Comparison of ENCODE assay signal across 11 cellular contexts in genomic region chr11:63535734-63536133, GRCh38. TPM values are rescaled to one million over a fixed set of nuclear protein-coding genes. Genes with fewer than 3 reads are reported as not detected.
DNase-seq lines count a peak whose midpoint lies in the region; ATAC-seq and TF ChIP-seq lines count a peak whose summit lies in the region.
"Had no signal": no experiment of that assay in that cellular context is flagged by ENCODE, and none has a peak within 500 bp of the region (broad histone marks: within the 10 kb centered on the region; RNA-seq: fewer than 3 reads in every experiment).

No MANE protein-coding gene starts in this region.

- intact Hi-C loops in activated T-helper 1 cell treated with anti-CD3 and anti-CD28 coated beads, Interleukin-12 subunit alpha, Interleukin-12 subunit beta, Interleukin-2, Interleukin-4 antibody, amounts not matched to agents 30 ng/mL and 10 ng/mL and 1 ng/mL, durations not matched to agents 14 hours and 24 hours and 36 hours (cut with micrococcal nuclease), result loop anchor here (1.0 to 5.0 kb wide), 4 partner anchors 18 to 136 kb away; partner anchors contain the start of gene ATL3

- H3K4me3 Mint-ChIP-seq in activated T-helper 1 cell treated with anti-CD3 and anti-CD28 coated beads, Interleukin-12 subunit alpha, Interleukin-12 subunit beta, Interleukin-2, Interleukin-4 antibody, amounts not matched to agents 30 ng/mL and 10 ng/mL and 1 ng/mL, durations not matched to agents 14 hours and 24 hours and 36 hours, result peak overlapping the region; percentile 86
- peak overlapping the region; percentile 88 for H3K4me3 Mint-ChIP-seq in memory B cell

- TF ChIP-seq CTCF in WERI-Rb-1 (IDR thresholded peaks at IDR 0.05; ENCODE audit: low read depth, low read length), result no peak

- peaks cover 77% of the 10 kb centered on the region for H3K4me1 Mint-ChIP-seq in activated T-helper 1 cell treated with anti-CD3 and anti-CD28 coated beads, Interleukin-12 subunit alpha, Interleukin-12 subunit beta, Interleukin-2, Interleukin-4 antibody, amounts not matched to agents 30 ng/mL and 10 ng/mL and 1 ng/mL, durations not matched to agents 14 hours and 24 hours and 36 hours (ENCODE audit: low read depth)
- H3K4me1 Mint-ChIP-seq in memory B cell, result peaks cover 35% of the 10 kb centered on the region

- H3K4me3 ChIP-seq in WERI-Rb-1 (ENCODE audit: low read depth, low read length), result no peak overlapping the region

- no peaks in the 10 kb centered on the region for H3K9me3 Mint-ChIP-seq in activated T-helper 1 cell treated with anti-CD3 and anti-CD28 coated beads, Interleukin-12 subunit alpha, Interleukin-12 subunit beta, Interleukin-2, Interleukin-4 antibody, amounts not matched to agents 30 ng/mL and 10 ng/mL and 1 ng/mL, durations not matched to agents 14 hours and 24 hours and 36 hours
- H3K9me3 Mint-ChIP-seq in memory B cell, result no peaks in the 10 kb centered on the region

- peaks cover 11% of the 10 kb centered on the region for H3K36me3 Mint-ChIP-seq in activated T-helper 1 cell treated with anti-CD3 and anti-CD28 coated beads, Interleukin-12 subunit alpha, Interleukin-12 subunit beta, Interleukin-2, Interleukin-4 antibody, amounts not matched to agents 30 ng/mL and 10 ng/mL and 1 ng/mL, durations not matched to agents 14 hours and 24 hours and 36 hours (ENCODE audit: low read depth)
- H3K36me3 Mint-ChIP-seq in memory B cell, result peaks cover 3% of the 10 kb centered on the region

- H3K27me3 Mint-ChIP-seq in activated T-helper 1 cell treated with anti-CD3 and anti-CD28 coated beads, Interleukin-12 subunit alpha, Interleukin-12 subunit beta, Interleukin-2, Interleukin-4 antibody, amounts not matched to agents 30 ng/mL and 10 ng/mL and 1 ng/mL, durations not matched to agents 14 hours and 24 hours and 36 hours (ENCODE audit: insufficient read depth), result no peaks in the 10 kb centered on the region
- H3K27me3 Mint-ChIP-seq in memory B cell, result no peaks in the 10 kb centered on the region

- no peaks in the 10 kb centered on the region for H3K9me3 ChIP-seq in WERI-Rb-1 (ENCODE audit: severe bottlenecking)
- H3K9me3 ChIP-seq: BE2C had no signal

- peak; percentile 20 for DNase-seq in stimulated activated naive CD4-positive, alpha-beta T cell treated with Interleukin-2 at 50 U/mL for 16 hours (lab: John Stamatoyannopoulos, UW)
- no peak for DNase-seq in stimulated activated naive CD4-positive, alpha-beta T cell (lab: John Stamatoyannopoulos, UW)
- peak; percentile 34 for DNase-seq in activated T-helper 1 cell treated with anti-CD3 and anti-CD28 coated beads, Interleukin-12 subunit alpha, Interleukin-12 subunit beta, Interleukin-2, Interleukin-4 antibody, amounts not matched to agents 30 ng/mL and 10 ng/mL and 1 ng/mL, durations not matched to agents 14 hours and 24 hours and 36 hours (ENCODE audit: low spot score)
- DNase-seq in memory B cell (ENCODE audit: low spot score in 2 of 2), result no peak
- DNase-seq in medulla oblongata (ENCODE audit: extremely low spot score), result no peak
- DNase-seq in ecto neural progenitor cell (ENCODE audit: low spot score), result no peak
- DNase-seq in WERI-Rb-1, result no peak
- DNase-seq: BE2C, NCI-H524 treated with DMSO at 0.1 percent for 48 hours, nucleus accumbens had no signal

- H3K27ac Mint-ChIP-seq in activated T-helper 1 cell treated with anti-CD3 and anti-CD28 coated beads, Interleukin-12 subunit alpha, Interleukin-12 subunit beta, Interleukin-2, Interleukin-4 antibody, amounts not matched to agents 30 ng/mL and 10 ng/mL and 1 ng/mL, durations not matched to agents 14 hours and 24 hours and 36 hours, result peak overlapping the region; percentile 91
- peak overlapping the region; percentile 92 for H3K27ac Mint-ChIP-seq in memory B cell

- ATAC-seq in memory B cell (ENCODE audit: low read depth) (no peak), GM18861 (IDR thresholded peaks at IDR 0.05; ENCODE audit: unreplicated experiment) (no peak)

- H3K27me3 ChIP-seq in WERI-Rb-1 (ENCODE audit: insufficient read depth, low read depth, severe bottlenecking), result no peaks in the 10 kb centered on the region
- H3K27me3 ChIP-seq: BE2C had no signal

- no peaks in the 10 kb centered on the region for H3K36me3 ChIP-seq in WERI-Rb-1
- H3K36me3 ChIP-seq: BE2C had no signal

- H3K27ac ChIP-seq in WERI-Rb-1, result no peak overlapping the region

RNA-seq across cellular contexts. Expression of gene PLAAT4, which starts 0.9 kb away (rescaled TPM):
- total RNA-seq in activated T-helper 1 cell treated with anti-CD3 and anti-CD28 coated beads, Interleukin-12 subunit alpha, Interleukin-12 subunit beta, Interleukin-2, Interleukin-4 antibody, amounts not matched to agents 30 ng/mL and 10 ng/mL and 1 ng/mL, durations not matched to agents 14 hours and 24 hours and 36 hours, result 11.8 and 12.2 TPM in 2 replicates

RNA-seq across cellular contexts. Expression of gene PLAAT2, which starts 27.4 kb away (rescaled TPM):
- total RNA-seq in activated T-helper 1 cell treated with anti-CD3 and anti-CD28 coated beads, Interleukin-12 subunit alpha, Interleukin-12 subunit beta, Interleukin-2, Interleukin-4 antibody, amounts not matched to agents 30 ng/mL and 10 ng/mL and 1 ng/mL, durations not matched to agents 14 hours and 24 hours and 36 hours, result not detected in 2 replicates

RNA-seq across cellular contexts. Expression of gene LGALS12, which starts 29.9 kb away (rescaled TPM):
- not detected in 2 replicates for total RNA-seq in activated T-helper 1 cell treated with anti-CD3 and anti-CD28 coated beads, Interleukin-12 subunit alpha, Interleukin-12 subunit beta, Interleukin-2, Interleukin-4 antibody, amounts not matched to agents 30 ng/mL and 10 ng/mL and 1 ng/mL, durations not matched to agents 14 hours and 24 hours and 36 hours

RNA-seq across cellular contexts. Expression of gene PLAAT5, which starts 44.8 kb away (rescaled TPM):
- not detected in 2 replicates for total RNA-seq in activated T-helper 1 cell treated with anti-CD3 and anti-CD28 coated beads, Interleukin-12 subunit alpha, Interleukin-12 subunit beta, Interleukin-2, Interleukin-4 antibody, amounts not matched to agents 30 ng/mL and 10 ng/mL and 1 ng/mL, durations not matched to agents 14 hours and 24 hours and 36 hours

Comparison
In these comparisons a context has a peak if more than half of its experiments do, and no peak if none do; other contexts are left out.
1. DNase-seq: peak in stimulated activated naive CD4-positive, alpha-beta T cell treated with Interleukin-2 at 50 U/mL for 16 hours (single experiment) and activated T-helper 1 cell treated with anti-CD3 and anti-CD28 coated beads, Interleukin-12 subunit alpha, Interleukin-12 subunit beta, Interleukin-2, Interleukin-4 antibody, amounts not matched to agents 30 ng/mL and 10 ng/mL and 1 ng/mL, durations not matched to agents 14 hours and 24 hours and 36 hours (single experiment); none in stimulated activated naive CD4-positive, alpha-beta T cell (0 of 6), memory B cell (0 of 2), medulla oblongata (single experiment), ecto neural progenitor cell (single experiment) and WERI-Rb-1 (single experiment).